In genomic region chr9:97411789-97412627, GRCh38 we compare ENCODE assay signal across 8 cellular contexts. TPM values are rescaled to one million over a fixed set of nuclear protein-coding genes. Genes with fewer than 3 reads are reported as not detected.
DNase-seq lines count a peak whose midpoint lies in the region; ATAC-seq and TF ChIP-seq lines count a peak whose summit lies in the region.

Gene TDRD7, plus strand, starts transcription at chr9:97412096. Its CDS starts 16,370 bp downstream, at chr9:97428466.

- 0% methylated on average over 2 of the region's 115 CpGs for WGBS in esophagus muscularis mucosa

- no peak for TF ChIP-seq EP300 in esophagus muscularis mucosa (IDR thresholded peaks at IDR 0.05)

- no peaks in the 10 kb centered on the region for H3K36me3 Mint-ChIP-seq in Caco-2 (ENCODE audit: insufficient read depth, unreplicated experiment)
- H3K36me3 Mint-ChIP-seq in activated T-cell treated with anti-CD3 and anti-CD28 coated beads, Interleukin-2, amount 50 U/mL, for 24 hours (ENCODE audit: low read depth) = no peaks in the 10 kb centered on the region

- H2AFZ ChIP-seq in OCI-LY7 (ENCODE audit: low read length) = peak within 1 kb of the TSS; percentile 99

- peak within 1 kb of the TSS; percentile 77 for H3K4me3 Mint-ChIP-seq in Caco-2 (ENCODE audit: unreplicated experiment)
- H3K4me3 Mint-ChIP-seq in activated T-cell treated with anti-CD3 and anti-CD28 coated beads, Interleukin-2, amount 50 U/mL, for 24 hours = peak within 1 kb of the TSS; percentile 82

- H3K9me3 ChIP-seq in Caco-2 (no peaks in the 10 kb centered on the region), OCI-LY7 (ENCODE audit: low read length) (no peaks in the 10 kb centered on the region), esophagus muscularis mucosa (no peaks in the 10 kb centered on the region)

- intact Hi-C loops in Caco-2 (cut with micrococcal nuclease; ENCODE audit: unreplicated experiment) (loop anchor here (2.0 to 5.0 kb wide), 3 partner anchors 90 to 205 kb away; partner anchors contain the start of gene TMOD1), OCI-LY7 (cut with micrococcal nuclease; ENCODE audit: unreplicated experiment) (loop anchor here (2.0 to 10.0 kb wide), 4 partner anchors 185 to 557 kb away; partner anchors contain the start of genes XPA and ZNF782), esophagus muscularis mucosa (cut with DNase I) (loop anchor here (1.0 to 5.0 kb wide), 2 partner anchors 55 to 203 kb away; no protein-coding TSS in a partner anchor)

- peak within 1 kb of the TSS; percentile 70 for H3K4me2 ChIP-seq in OCI-LY7 (ENCODE audit: low read length)

- peak; percentile 76 for ATAC-seq in GM19463 (IDR thresholded peaks at IDR 0.05; ENCODE audit: unreplicated experiment)

- H3K27me3 ChIP-seq in Caco-2 (replicated peaks; ENCODE audit: control insufficient read depth, insufficient read depth, low read length) = no peaks in the 10 kb centered on the region
- no peaks in the 10 kb centered on the region for H3K27me3 ChIP-seq in esophagus muscularis mucosa

- peak within 1 kb of the TSS; percentile 89 for H3K27ac Mint-ChIP-seq in Caco-2 (ENCODE audit: unreplicated experiment)
- peak within 1 kb of the TSS; percentile 79 for H3K27ac Mint-ChIP-seq in activated T-cell treated with anti-CD3 and anti-CD28 coated beads, Interleukin-2, amount 50 U/mL, for 24 hours

- H3K9me2 ChIP-seq in OCI-LY7 (ENCODE audit: insufficient read depth, low read length) = no peaks in the 10 kb centered on the region

- CTCF ChIA-PET in Caco-2 (lab: Charles Lee) = interaction anchor here (1.4 to 1.5 kb wide), 2 partner anchors 8 to 35 kb away, joined by 3 to 4 read pairs; no protein-coding TSS in a partner anchor
- CTCF ChIA-PET in OCI-LY7 (lab: Charles Lee; ENCODE audit: unreplicated experiment) = interaction anchor here (0.6 kb wide), 1 partner anchor 391 kb away, joined by 3 read pairs; no protein-coding TSS in a partner anchor

- H3K9me3 Mint-ChIP-seq in Caco-2 (ENCODE audit: unreplicated experiment) = no peaks in the 10 kb centered on the region
- no peaks in the 10 kb centered on the region for H3K9me3 Mint-ChIP-seq in activated T-cell treated with anti-CD3 and anti-CD28 coated beads, Interleukin-2, amount 50 U/mL, for 24 hours

- TF ChIP-seq CTCF in Caco-2 (IDR thresholded peaks at IDR 0.05; ENCODE audit: insufficient read depth in 1 of 2, low read depth in 1 of 2, low read length in 1 of 2, severe bottlenecking in 1 of 2, unreplicated experiment in 1 of 2) = peak; percentile 95 to 99
- peak; percentile 88 for TF ChIP-seq CTCF in OCI-LY7 (conservative IDR thresholded peaks at IDR 0.05; ENCODE audit: low read length)
- TF ChIP-seq CTCF in esophagus muscularis mucosa (IDR thresholded peaks at IDR 0.05) = peak; percentile 99

- peak within 1 kb of the TSS; percentile 75 for H3K4me3 ChIP-seq in Caco-2 (ENCODE audit: low read depth, low read length)
- peak within 1 kb of the TSS; percentile 91 for H3K4me3 ChIP-seq in OCI-LY7 (ENCODE audit: low read depth, low read length, poor library complexity, severe bottlenecking)
- H3K4me3 ChIP-seq in esophagus muscularis mucosa = peak within 1 kb of the TSS; percentile 80 to 96 (median 92)

- no peaks in the 10 kb centered on the region for H4K20me1 ChIP-seq in OCI-LY7 (ENCODE audit: insufficient read depth, low read length)

- DNase-seq in Caco-2 (peak; percentile 86 to 90), HPDE6-E6E7 (ENCODE audit: extremely low spot score) (peak; percentile 88), OCI-LY7 (ENCODE audit: low spot score) (peak; percentile 88), esophagus muscularis mucosa (ENCODE audit: extremely low spot score) (no peak), myocyte (ENCODE audit: low read depth) (peak; percentile 82)
- peak; percentile 96 for DNase-seq in activated T-cell treated with anti-CD3 and anti-CD28 coated beads, Interleukin-2, amount 50 U/mL, for 24 hours
- peak; percentile 74 to 91 for DNase-seq in stimulated activated CD8-positive, alpha-beta memory T cell treated with anti-CD3 and anti-CD28 coated beads, Interleukin-7, amount 100 ng/mL, for 4 hours (ENCODE audit: low read depth in 2 of 2)

- H3K4me1 Mint-ChIP-seq in Caco-2 (ENCODE audit: low read depth, unreplicated experiment) = peaks cover 37% of the 10 kb centered on the region
- peaks cover 27% of the 10 kb centered on the region for H3K4me1 Mint-ChIP-seq in activated T-cell treated with anti-CD3 and anti-CD28 coated beads, Interleukin-2, amount 50 U/mL, for 24 hours (ENCODE audit: low read depth)

- BruUV-seq in Caco-2 (replicated peaks; lab: Mats Ljungman, UMichigan) = no TSS peak
- BruUV-seq in OCI-LY7 (replicated peaks; lab: Mats Ljungman, UMichigan) = no TSS peak

- H3K79me2 ChIP-seq in OCI-LY7 (ENCODE audit: insufficient read depth, low read depth, low read length) = no peaks in the 10 kb centered on the region

- H3K4me1 ChIP-seq in Caco-2 = peaks cover 14% of the 10 kb centered on the region
- H3K4me1 ChIP-seq in OCI-LY7 (ENCODE audit: insufficient read depth, low read length, poor library complexity, severe bottlenecking) = peaks cover 20% of the 10 kb centered on the region
- peaks cover 10 to 23% (median 16%) of the 10 kb centered on the region in 4 donors for H3K4me1 ChIP-seq in esophagus muscularis mucosa

- H3K27ac ChIP-seq in OCI-LY7 (ENCODE audit: low read depth, low read length, poor library complexity, severe bottlenecking) = no peak within 1 kb of the TSS
- peak within 1 kb of the TSS; percentile 85 to 90 (median 88) for H3K27ac ChIP-seq in esophagus muscularis mucosa (replicated peaks in 1 of 4)

- no peak for TF ChIP-seq POLR2A in esophagus muscularis mucosa (IDR thresholded peaks at IDR 0.05; ENCODE audit: low read depth)

- H3K27me3 Mint-ChIP-seq in Caco-2 (ENCODE audit: insufficient read depth, unreplicated experiment) = no peaks in the 10 kb centered on the region
- peaks cover 26% of the 10 kb centered on the region for H3K27me3 Mint-ChIP-seq in activated T-cell treated with anti-CD3 and anti-CD28 coated beads, Interleukin-2, amount 50 U/mL, for 24 hours

- H3K36me3 ChIP-seq in Caco-2 (ENCODE audit: control insufficient read depth, insufficient read depth, low read length) (peaks cover 1% of the 10 kb centered on the region; the same call in 1 of the 2 replicates), OCI-LY7 (ENCODE audit: insufficient read depth, low read length) (no peaks in the 10 kb centered on the region), esophagus muscularis mucosa (no peaks in the 10 kb centered on the region)

- POLR2A ChIA-PET in Caco-2 (lab: Charles Lee) (interaction anchor here (0.6 kb wide), 1 partner anchor 26 kb away, joined by 3 read pairs; no protein-coding TSS in a partner anchor), OCI-LY7 (lab: Charles Lee) (no interaction called here)

RNA-seq across cellular contexts. Expression of gene TDRD7, which starts in this region (rescaled TPM):
- 22.0 and 23.0 TPM in 2 replicates for total RNA-seq in Caco-2 (2022)
- total RNA-seq in OCI-LY7 (2014; rRNA removed; shearing (Covaris generic)) = 4.0 and 5.5 TPM in 2 replicates
- 5.3 and 6.1 TPM in 2 replicates for total RNA-seq in OCI-LY7 (2022)
- total RNA-seq in esophagus muscularis mucosa = 10 to 100 TPM; 15.4 to 22.9 (median 16.4) TPM
- 4.7 and 5.2 TPM in 2 replicates for total RNA-seq in myocyte
- polyA plus RNA-seq in myocyte (2012) = 4.3 TPM
